ENCODE assay signal across 8 cellular contexts in genomic region chr20:7285918-7286556, GRCh38.
A peak's percentile ranks its signal among the peaks of the same experiment; 100 is the strongest.
DNase-seq lines count a peak whose midpoint lies in the region; ATAC-seq, FAIRE-seq and TF ChIP-seq lines count a peak whose summit lies in the region.

No MANE protein-coding gene starts in this region.

- H3K4me3 ChIP-seq in AG10803 (ENCODE audit: low read length): no peak overlapping the region
- H3K4me3 ChIP-seq in gastroesophageal sphincter: no peak overlapping the region
- H3K4me3 ChIP-seq in pancreas: no peak overlapping the region

- H3K36me3 Mint-ChIP-seq in activated CD4-positive, alpha-beta T cell treated with anti-CD3 and anti-CD28 coated beads, Interleukin-2, amount 10 ng/mL, durations not matched to agents 7 days and 5 days (ENCODE audit: low read depth): no peaks in the 10 kb centered on the region

- intact Hi-C loops in pancreas (cut with DNase I): no loop called here

- no peak overlapping the region for H3K27ac Mint-ChIP-seq in activated CD4-positive, alpha-beta T cell treated with anti-CD3 and anti-CD28 coated beads, Interleukin-2, amount 10 ng/mL, durations not matched to agents 7 days and 5 days

- peak; percentile 69 for ATAC-seq in GM18498 (IDR thresholded peaks at IDR 0.05; ENCODE audit: unreplicated experiment)
- ATAC-seq in HG03159 (IDR thresholded peaks at IDR 0.05; ENCODE audit: unreplicated experiment): peak; percentile 89
- peak; percentile 55 for ATAC-seq in gastroesophageal sphincter
- peak; percentile 91 to 97 (median 95) for ATAC-seq in pancreas
- no peak for ATAC-seq in HG02938 (IDR thresholded peaks at IDR 0.05; ENCODE audit: unreplicated experiment)

- TF ChIP-seq CTCF in AG10803 (conservative IDR thresholded peaks at IDR 0.05; ENCODE audit: low read length): peak; percentile 94
- TF ChIP-seq CTCF in gastroesophageal sphincter (IDR thresholded peaks at IDR 0.05): peak; percentile 65 to 79 (median 66)
- TF ChIP-seq CTCF in pancreas (IDR thresholded peaks at IDR 0.05): peak; percentile 62 to 79 (median 72)

- H3K9me3 ChIP-seq in gastroesophageal sphincter: no peaks in the 10 kb centered on the region
- no peaks in the 10 kb centered on the region for H3K9me3 ChIP-seq in pancreas

- H3K36me3 ChIP-seq in gastroesophageal sphincter (no peaks in the 10 kb centered on the region), pancreas (no peaks in the 10 kb centered on the region)

- CTCF ChIA-PET in activated CD4-positive, alpha-beta T cell treated with anti-CD3 and anti-CD28 coated beads, Interleukin-2, amount 10 ng/mL, durations not matched to agents 7 days and 5 days (lab: Charles Lee): interaction anchor here (0.5 to 0.6 kb wide), 2 partner anchors 381 to 493 kb away, joined by 3 read pairs; no protein-coding TSS in a partner anchor

- TF ChIP-seq POLR2A in gastroesophageal sphincter (IDR thresholded peaks at IDR 0.05): no peak

- no peak overlapping the region for H3K27ac ChIP-seq in gastroesophageal sphincter
- no peak overlapping the region for H3K27ac ChIP-seq in pancreas

- H3K27me3 ChIP-seq in gastroesophageal sphincter (no peaks in the 10 kb centered on the region), pancreas (peaks cover 0 to 5% (median 0%) of the 10 kb centered on the region in 4 donors)

- WGBS in gastroesophageal sphincter (ENCODE audit: low coverage in 1 of 2), 2 donors: 15 to 39% methylated on average over 6 to 9 of the region's 9 CpGs
- 11 to 12% methylated on average over 9 of the region's 9 CpGs for WGBS in pancreas, 2 donors

- FAIRE-seq in pancreas (lab: Jason Lieb, UNC): peak; percentile 72

- no peaks in the 10 kb centered on the region for H3K9me3 Mint-ChIP-seq in activated CD4-positive, alpha-beta T cell treated with anti-CD3 and anti-CD28 coated beads, Interleukin-2, amount 10 ng/mL, durations not matched to agents 7 days and 5 days

- H3K27me3 Mint-ChIP-seq in activated CD4-positive, alpha-beta T cell treated with anti-CD3 and anti-CD28 coated beads, Interleukin-2, amount 10 ng/mL, durations not matched to agents 7 days and 5 days: no peaks in the 10 kb centered on the region

- H3K4me1 ChIP-seq in gastroesophageal sphincter (no peaks in the 10 kb centered on the region), pancreas (no peaks in the 10 kb centered on the region)

- no peaks in the 10 kb centered on the region for H3K4me1 Mint-ChIP-seq in activated CD4-positive, alpha-beta T cell treated with anti-CD3 and anti-CD28 coated beads, Interleukin-2, amount 10 ng/mL, durations not matched to agents 7 days and 5 days

- H3K4me3 Mint-ChIP-seq in activated CD4-positive, alpha-beta T cell treated with anti-CD3 and anti-CD28 coated beads, Interleukin-2, amount 10 ng/mL, durations not matched to agents 7 days and 5 days: no peak overlapping the region

- POLR2A ChIA-PET in activated CD4-positive, alpha-beta T cell treated with anti-CD3 and anti-CD28 coated beads, Interleukin-2, amount 10 ng/mL, durations not matched to agents 7 days and 5 days (lab: Charles Lee): no interaction called here

- peak; percentile 80 for DNase-seq in AG10803 (ENCODE audit: low read depth)
- peak; percentile 47 for DNase-seq in NCI-H2196 treated with DMSO at 0.1 percent for 48 hours (lab: John Stamatoyannopoulos, UW; ENCODE audit: unreplicated experiment)
- DNase-seq in activated CD4-positive, alpha-beta T cell treated with anti-CD3 and anti-CD28 coated beads, Interleukin-2, amount 10 ng/mL, durations not matched to agents 7 days and 5 days: peak; percentile 30
- DNase-seq in pancreas: peak; percentile 51 to 79 (median 68)

- TF ChIP-seq EP300 in gastroesophageal sphincter (IDR thresholded peaks at IDR 0.05): no peak

Comparison
In these comparisons a context has a peak if more than half of its experiments do, and no peak if none do; other contexts are left out.
1. DNase-seq: peak in every context shown above with its lines; median percentile 80 in AG10803; 68 in pancreas; 47 in NCI-H2196 treated with DMSO at 0.1 percent for 48 hours; 30 in activated CD4-positive, alpha-beta T cell treated with anti-CD3 and anti-CD28 coated beads, Interleukin-2, amount 10 ng/mL, durations not matched to agents 7 days and 5 days.